In genomic region chr6:104959453-104959858, GRCh38 we compare ENCODE assay signal across 16 cellular contexts. TPM values are rescaled to one million over a fixed set of nuclear protein-coding genes. Genes with fewer than 3 reads are reported as not detected.
DNase-seq lines count a peak whose midpoint lies in the region; ATAC-seq and TF ChIP-seq lines count a peak whose summit lies in the region.
"Had no signal": no experiment of that assay in that cellular context is flagged by ENCODE, and none has a peak within 500 bp of the region (broad histone marks: within the 10 kb centered on the region; RNA-seq: fewer than 3 reads in every experiment).

No MANE protein-coding gene starts in this region.

- peak overlapping the region; percentile 34 for H3K27ac Mint-ChIP-seq in endodermal cell
- H3K27ac Mint-ChIP-seq: activated CD4-positive, alpha-beta T cell treated with anti-CD3 and anti-CD28 coated beads, Interleukin-2, amount 10 ng/mL, durations not matched to agents 7 days and 5 days; activated naive CD4-positive, alpha-beta T cell treated with anti-CD3 and anti-CD28 coated beads, Interleukin-2, amount 50 U/mL, for 72 hours had no signal

- peaks cover 58% of the 10 kb centered on the region for H3K79me2 ChIP-seq in Loucy (ENCODE audit: insufficient read depth, low read length)

- H3K27ac ChIP-seq in endodermal cell (ENCODE audit: low read depth, low read length): no peak overlapping the region
- H3K27ac ChIP-seq in body of pancreas: no peak overlapping the region
- H3K27ac ChIP-seq: BLaER1, left lung had no signal

- no peaks in the 10 kb centered on the region for H3K9me3 Mint-ChIP-seq in endodermal cell

- peaks cover 10% of the 10 kb centered on the region for H3K4me1 Mint-ChIP-seq in endodermal cell

- H3K9me3 ChIP-seq in Loucy (ENCODE audit: insufficient read depth, low read depth, low read length) (no peaks in the 10 kb centered on the region), endodermal cell (ENCODE audit: control insufficient read depth, low read length) (no peaks in the 10 kb centered on the region), neuron (ENCODE audit: low read length) (no peaks in the 10 kb centered on the region), body of pancreas (no peaks in the 10 kb centered on the region)
- H3K9me3 ChIP-seq: BLaER1, left lung had no signal

- H3K36me3 ChIP-seq in H7 (replicated peaks; ENCODE audit: control insufficient read depth, insufficient read depth, low read length): no peaks in the 10 kb centered on the region
- H3K36me3 ChIP-seq in Loucy (ENCODE audit: insufficient read depth, low read length): no peaks in the 10 kb centered on the region
- peaks cover 5% of the 10 kb centered on the region for H3K36me3 ChIP-seq in endodermal cell (ENCODE audit: control insufficient read depth, insufficient read depth, low read length)
- peaks cover 3% of the 10 kb centered on the region for H3K36me3 ChIP-seq in neuron (ENCODE audit: insufficient read depth, low read length)
- no peaks in the 10 kb centered on the region for H3K36me3 ChIP-seq in body of pancreas (replicated peaks in 1 of 2; ENCODE audit: insufficient read depth in 1 of 2, low read depth in 2 of 2)
- H3K36me3 ChIP-seq: BLaER1, left lung had no signal

- H3F3A ChIP-seq in Loucy (ENCODE audit: low read depth): no peaks in the 10 kb centered on the region

- intact Hi-C loops in body of pancreas (cut with DNase I): no loop called here

- H3K4me3 Mint-ChIP-seq in endodermal cell: peak overlapping the region; percentile 86
- H3K4me3 Mint-ChIP-seq: activated CD4-positive, alpha-beta T cell treated with anti-CD3 and anti-CD28 coated beads, Interleukin-2, amount 10 ng/mL, durations not matched to agents 7 days and 5 days had no signal

- H3K27me3 ChIP-seq in H7 (ENCODE audit: control insufficient read depth, insufficient read depth, low read length): no peaks in the 10 kb centered on the region
- H3K27me3 ChIP-seq in Loucy (ENCODE audit: insufficient read depth, low read length, poor library complexity, severe bottlenecking): no peaks in the 10 kb centered on the region
- no peaks in the 10 kb centered on the region for H3K27me3 ChIP-seq in endodermal cell (ENCODE audit: control insufficient read depth, insufficient read depth, low read length, poor library complexity, severe bottlenecking)
- no peaks in the 10 kb centered on the region for H3K27me3 ChIP-seq in neuron (ENCODE audit: insufficient read depth, low read length)
- H3K27me3 ChIP-seq in body of pancreas: peaks cover 0 to 19% of the 10 kb centered on the region in 2 donors
- H3K27me3 ChIP-seq: BLaER1 had no signal

- TF ChIP-seq POLR2A in body of pancreas (IDR thresholded peaks at IDR 0.05): no peak

- H4K20me1 ChIP-seq in Loucy (ENCODE audit: insufficient read depth, low read length, poor library complexity, severe bottlenecking): peaks cover 14% of the 10 kb centered on the region
- H4K20me1 ChIP-seq: BLaER1 had no signal

- H2AFZ ChIP-seq in Loucy (ENCODE audit: low read length) (no peak overlapping the region), neuron (ENCODE audit: low read depth, low read length) (no peak overlapping the region)

- TF ChIP-seq CTCF in Loucy (conservative IDR thresholded peaks at IDR 0.05; ENCODE audit: low read length): no peak
- TF ChIP-seq CTCF in endodermal cell (conservative IDR thresholded peaks at IDR 0.05): no peak
- no peak for TF ChIP-seq CTCF in body of pancreas (IDR thresholded peaks at IDR 0.05)

- no peak for DNase-seq in H7
- no peak for DNase-seq in endodermal cell
- DNase-seq in NCI-H2227 (lab: John Stamatoyannopoulos, UW; ENCODE audit: unreplicated experiment): no peak
- DNase-seq in activated CD4-positive, CD25-positive, alpha-beta regulatory T cell (lab: John Stamatoyannopoulos, UW): no peak
- DNase-seq in body of pancreas: no peak
- DNase-seq: activated CD4-positive, alpha-beta T cell treated with anti-CD3 and anti-CD28 coated beads, Interleukin-2, amount 10 ng/mL, durations not matched to agents 7 days and 5 days; DMS79 treated with DMSO at 0.1 percent for 48 hours; left lung; NCI-H1105 had no signal

- peaks cover 10% of the 10 kb centered on the region for H3K36me3 Mint-ChIP-seq in endodermal cell (ENCODE audit: low read depth)

- peaks cover 20% of the 10 kb centered on the region for H3K4me1 ChIP-seq in Loucy (ENCODE audit: insufficient read depth, low read length, poor library complexity, severe bottlenecking)
- H3K4me1 ChIP-seq in endodermal cell (ENCODE audit: control insufficient read depth, insufficient read depth, low read length): peaks cover 2% of the 10 kb centered on the region
- H3K4me1 ChIP-seq in neuron (ENCODE audit: insufficient read depth, low read length): peaks cover 30% of the 10 kb centered on the region
- H3K4me1 ChIP-seq in body of pancreas: peaks cover 8% of the 10 kb centered on the region
- H3K4me1 ChIP-seq: BLaER1, left lung had no signal

- ATAC-seq in body of pancreas: no peak
- ATAC-seq: activated naive CD4-positive, alpha-beta T cell treated with anti-CD3 and anti-CD28 coated beads, Interleukin-2, amount 50 U/mL, for 72 hours; left lung had no signal

- H3K9ac ChIP-seq in Loucy (ENCODE audit: low read depth, low read length, poor library complexity, severe bottlenecking) (peak overlapping the region; percentile 80), endodermal cell (ENCODE audit: extremely low read depth, low read length, poor library complexity, severe bottlenecking) (peak overlapping the region; percentile 75)
- H3K9ac ChIP-seq: BLaER1 had no signal

- H3K27me3 Mint-ChIP-seq in endodermal cell (ENCODE audit: insufficient read depth): no peaks in the 10 kb centered on the region

- peak overlapping the region; percentile 71 for H3K4me2 ChIP-seq in Loucy (ENCODE audit: low read depth, low read length, poor library complexity, severe bottlenecking)
- H3K4me2 ChIP-seq: BLaER1 had no signal

- H3K9me2 ChIP-seq in Loucy (replicated peaks; ENCODE audit: low read depth, low read length): no peaks in the 10 kb centered on the region

- H3K4me3 ChIP-seq in H7 (ENCODE audit: insufficient read depth, low read depth, low read length): peak overlapping the region; percentile 54
- H3K4me3 ChIP-seq in Loucy (ENCODE audit: low read length, poor library complexity, severe bottlenecking): peak overlapping the region; percentile 79
- H3K4me3 ChIP-seq in endodermal cell (ENCODE audit: low read length): peak overlapping the region; percentile 99
- peak overlapping the region; percentile 100 for H3K4me3 ChIP-seq in neuron (ENCODE audit: low read length)
- no peak overlapping the region for H3K4me3 ChIP-seq in body of pancreas
- H3K4me3 ChIP-seq: BLaER1, left lung had no signal

RNA-seq across cellular contexts. Expression of gene LIN28B, which starts 2.5 kb away (rescaled TPM):
- total RNA-seq in H7 (2014; rRNA removed; shearing (Covaris generic)): 45.6 and 61.2 TPM in 2 replicates
- total RNA-seq in endodermal cell (10 to 100 TPM; 65.1 to 65.3 TPM), body of pancreas (not detected)
- 46.4 TPM for polyA plus RNA-seq in endodermal cell (2013, experiment 1 of 2)
- polyA plus RNA-seq in endodermal cell (2013, experiment 2 of 2): 46.7 TPM
- total RNA-seq: activated CD4-positive, alpha-beta T cell treated with anti-CD3 and anti-CD28 coated beads, Interleukin-2, amount 10 ng/mL, durations not matched to agents 7 days and 5 days; activated naive CD4-positive, alpha-beta T cell treated with anti-CD3 and anti-CD28 coated beads, Interleukin-2, amount 50 U/mL, for 72 hours; left lung; myocyte; pulmonary artery endothelial cell; subcutaneous adipose tissue had no signal

Comparison
In these comparisons a context has a peak if more than half of its experiments do, and no peak if none do; other contexts are left out.
1. H3K4me3 ChIP-seq: peak in H7 (single experiment), Loucy (single experiment), endodermal cell (single experiment) and neuron (single experiment); none in body of pancreas (0 of 2).
2. RNA of gene LIN28B, which starts 2.5 kb away (total RNA-seq): 65.1 to 65.3 TPM in endodermal cell and 45.6 to 61.2 TPM in H7; not detected in body of pancreas; every median in the first group is over 10 times any median in the second.